In genomic region chr16:15949210-15950166, GRCh38 we compare ENCODE assay signal across 8 cellular contexts. TPM values are rescaled to one million over a fixed set of nuclear protein-coding genes. Genes with fewer than 3 reads are reported as not detected.
DNase-seq lines count a peak whose midpoint lies in the region; ATAC-seq, FAIRE-seq and TF ChIP-seq lines count a peak whose summit lies in the region.

ABCC1 (plus strand) TSS chr16:15949616; CDS start chr16:15949752, 136 bp downstream.

- 3% methylated on average over 22 of the region's 112 CpGs; no CpG with 5 or more reads in 1 of the 2 experiments for WGBS in H1 (ENCODE audit: extremely low coverage in 1 of 2, insufficient coverage in 1 of 2, insufficient read length in 1 of 2, insufficient replicate concordance in 2 of 2, low coverage in 1 of 2, low lambda C conversion rate in 2 of 2, missing lambda C conversion rate in 1 of 2), 2 experiments

- H2BK15ac ChIP-seq in H1 (ENCODE audit: low read length) = no peak within 1 kb of the TSS

- no peaks in the 10 kb centered on the region; the same call in 1 of the 2 replicates for H3K36me3 ChIP-seq in DOHH2 (ENCODE audit: control insufficient read depth, low read length)
- H3K36me3 ChIP-seq in H1 (ENCODE audit: control insufficient read depth in 2 of 4, insufficient read depth in 4 of 4, low read length in 3 of 4) = no peaks in the 10 kb centered on the region

- H3K4me2 ChIP-seq in DOHH2 (ENCODE audit: low read length) (peak within 1 kb of the TSS; percentile 87), H1 (ENCODE audit: insufficient read depth in 1 of 2, low read depth in 2 of 2, low read length in 2 of 2) (peak within 1 kb of the TSS; percentile 88 to 96)

- TF ChIP-seq CTCF in DOHH2 (IDR thresholded peaks at IDR 0.05; ENCODE audit: low read depth, low read length, poor library complexity, severe bottlenecking) (peak; percentile 6), H1 (IDR thresholded peaks at IDR 0.05; ENCODE audit: control extremely low read depth in 1 of 3, insufficient read depth in 1 of 3, low read depth in 1 of 3, low read length in 3 of 3) (peak in 1 of 3 experiments; percentile 25; a peak in 1 of 4 replicates)
- no peak for TF ChIP-seq CTCF in activated CD8-positive, alpha-beta T cell treated with anti-CD3 and anti-CD28 coated beads for 36 hours (IDR thresholded peaks at IDR 0.05)

- peak within 1 kb of the TSS; percentile 99 for H3K27ac Mint-ChIP-seq in activated CD8-positive, alpha-beta T cell treated with anti-CD3 and anti-CD28 coated beads for 36 hours

- H3K79me2 ChIP-seq in DOHH2 (ENCODE audit: control insufficient read depth, low read length) (peaks cover 55% of the 10 kb centered on the region), H1 (ENCODE audit: control insufficient read depth in 1 of 2, insufficient read depth in 2 of 2, low read length in 2 of 2) (peaks cover 39 to 54% of the 10 kb centered on the region in 2 experiments)

- TF ChIP-seq RAD21 in H1 (IDR thresholded peaks at IDR 0.05 in 1 of 2, conservative IDR thresholded peaks at IDR 0.05 in 1 of 2; ENCODE audit: low read depth in 2 of 2, low read length in 2 of 2) = peak in 1 of 2 experiments; percentile 22; a peak in 1 of 4 replicates

- H3K9me3 ChIP-seq in DOHH2 (ENCODE audit: control insufficient read depth, insufficient read depth, low read length) (no peaks in the 10 kb centered on the region), H1 (ENCODE audit: insufficient read depth in 2 of 2, low read depth in 1 of 2, low read length in 1 of 2) (no peaks in the 10 kb centered on the region)

- no peak for FAIRE-seq in H1 (lab: Jason Lieb, UNC)

- peak within 1 kb of the TSS; percentile 85 for H3K4me3 Mint-ChIP-seq in activated CD8-positive, alpha-beta T cell treated with anti-CD3 and anti-CD28 coated beads for 36 hours

- H2AK5ac ChIP-seq in H1 (ENCODE audit: low read depth, low read length) = peak within 1 kb of the TSS; percentile 91

- H3K27me3 ChIP-seq in DOHH2 (ENCODE audit: control insufficient read depth, low read length) = no peaks in the 10 kb centered on the region
- no peaks in the 10 kb centered on the region for H3K27me3 ChIP-seq in H1 (replicated peaks in 1 of 4; ENCODE audit: control insufficient read depth in 3 of 4, extremely low read depth in 1 of 4, insufficient read depth in 3 of 4, low read length in 3 of 4)

- TF ChIP-seq EP300 in H1 (IDR thresholded peaks at IDR 0.05; ENCODE audit: borderline replicate concordance in 1 of 2, low read depth in 2 of 2, low read length in 2 of 2) = no peak

- H3K23me2 ChIP-seq in H1 (ENCODE audit: low read depth, low read length) = peaks cover 14% of the 10 kb centered on the region

- H4K20me1 ChIP-seq in DOHH2 (ENCODE audit: control insufficient read depth, insufficient read depth, low read depth, low read length) (no peaks in the 10 kb centered on the region; the same call in 1 of the 2 replicates), H1 (replicated peaks in 1 of 2; ENCODE audit: control insufficient read depth in 1 of 2, insufficient read depth in 2 of 2, low read length in 2 of 2) (peaks cover 4 to 12% of the 10 kb centered on the region in 2 experiments)

- peak within 1 kb of the TSS; percentile 23; the same call in 1 of the 2 replicates for H3K27ac ChIP-seq in DOHH2 (ENCODE audit: low read depth, low read length)
- peak within 1 kb of the TSS; percentile 51 for H3K27ac ChIP-seq in H1 (ENCODE audit: low read depth, low read length)

- H3K4me1 ChIP-seq in DOHH2 (ENCODE audit: control insufficient read depth, low read length) = peaks cover 29% of the 10 kb centered on the region
- H3K4me1 ChIP-seq in H1 (replicated peaks in 1 of 4; ENCODE audit: control insufficient read depth in 3 of 4, insufficient read depth in 4 of 4, low read length in 3 of 4) = peaks cover 0 to 7% (median 1%) of the 10 kb centered on the region in 4 experiments; a peak in 2 of 7 replicates

- TF ChIP-seq POLR2A in H1 (IDR thresholded peaks at IDR 0.05; ENCODE audit: control extremely low read depth in 1 of 2, low read depth in 2 of 2, low read length in 2 of 2) = no peak

- H2AFZ ChIP-seq in H1 (ENCODE audit: low read length) = peak within 1 kb of the TSS; percentile 64

- no peaks in the 10 kb centered on the region for H3F3A ChIP-seq in DOHH2 (ENCODE audit: control insufficient read depth, insufficient read depth)

- H3K23ac ChIP-seq in H1 (ENCODE audit: insufficient read length) = no peak within 1 kb of the TSS

- H2BK20ac ChIP-seq in H1 (ENCODE audit: low read length) = peak within 1 kb of the TSS; percentile 48; the same call in 1 of the 2 replicates

- peak within 1 kb of the TSS; percentile 81 for H4K8ac ChIP-seq in H1 (ENCODE audit: extremely low read depth, insufficient read depth, low read length)

- POLR2A ChIA-PET in activated CD8-positive, alpha-beta T cell treated with anti-CD3 and anti-CD28 coated beads for 36 hours (lab: Charles Lee) = interaction anchor here (0.7 to 3.0 kb wide), 4 partner anchors 10 to 398 kb away, joined by 3 to 32 read pairs (median 6); partner anchors contain the start of gene CEP20
- POLR2A ChIA-PET in H1 (lab: Charles Lee; ENCODE audit: partially characterized antibody) = interaction anchor here (0.9 to 1.6 kb wide), 8 partner anchors 10 to 128 kb away, joined by 3 to 12 read pairs (median 4); partner anchors contain the start of gene MYH11

- peak within 1 kb of the TSS; percentile 52 to 96 (median 76) for H3K9ac ChIP-seq in H1 (replicated peaks in 1 of 4; ENCODE audit: extremely low read depth in 1 of 4, low read depth in 3 of 4, low read length in 3 of 4)

- H2BK120ac ChIP-seq in H1 (replicated peaks; ENCODE audit: low read depth, low read length) = peak within 1 kb of the TSS; percentile 73

- intact Hi-C loops in activated CD8-positive, alpha-beta T cell treated with anti-CD3 and anti-CD28 coated beads for 36 hours (cut with micrococcal nuclease) = loop anchor here (5.0 kb wide), 1 partner anchor 62 kb away; the partner anchor contains the start of gene CEP20

- H2BK12ac ChIP-seq in H1 (ENCODE audit: low read depth, low read length) = peak within 1 kb of the TSS; percentile 68; the same call in 1 of the 2 replicates

- H3K9me2 ChIP-seq in DOHH2 (replicated peaks; ENCODE audit: control insufficient read depth, low read length) = no peaks in the 10 kb centered on the region

- H4K91ac ChIP-seq in H1 (replicated peaks; ENCODE audit: insufficient read length, low read length) = peak within 1 kb of the TSS; percentile 59

- H3K27me3 Mint-ChIP-seq in activated CD8-positive, alpha-beta T cell treated with anti-CD3 and anti-CD28 coated beads for 36 hours = no peaks in the 10 kb centered on the region

- peak within 1 kb of the TSS; percentile 72 for H3K18ac ChIP-seq in H1 (ENCODE audit: extremely low read depth, low read length)

- H3K14ac ChIP-seq in H1 (ENCODE audit: insufficient read length) = no peak within 1 kb of the TSS

- H3K9me3 Mint-ChIP-seq in activated CD8-positive, alpha-beta T cell treated with anti-CD3 and anti-CD28 coated beads for 36 hours = no peaks in the 10 kb centered on the region

- H3K4me1 Mint-ChIP-seq in activated CD8-positive, alpha-beta T cell treated with anti-CD3 and anti-CD28 coated beads for 36 hours (ENCODE audit: low read depth) = peaks cover 47% of the 10 kb centered on the region

- DNase-seq in NCI-H1092 treated with DMSO at 0.1 percent for 48 hours (lab: John Stamatoyannopoulos, UW) = peak; percentile 47
- DNase-seq in activated CD8-positive, alpha-beta T cell treated with anti-CD3 and anti-CD28 coated beads for 36 hours = peak; percentile 82
- DNase-seq in H1 (ENCODE audit: low read depth in 1 of 2, low spot score in 2 of 2) = peak in 1 of 2 experiments; percentile 68
- peak; percentile 22 for DNase-seq in midbrain (lab: John Stamatoyannopoulos, UW)
- peak; percentile 76 for DNase-seq in stimulated activated CD8-positive, alpha-beta memory T cell treated with anti-CD3 and anti-CD28 coated beads, Interleukin-4, amount 100 ng/mL, for 48 hours
- DNase-seq in inferior parietal cortex (ENCODE audit: extremely low spot score) = no peak

- H3K79me1 ChIP-seq in H1 (ENCODE audit: low read depth, low read length) = peaks cover 8% of the 10 kb centered on the region

- peak; percentile 56 for ATAC-seq in GM21737 (IDR thresholded peaks at IDR 0.05; ENCODE audit: unreplicated experiment)
- ATAC-seq in activated CD8-positive, alpha-beta T cell treated with anti-CD3 and anti-CD28 coated beads for 36 hours = peak; percentile 67

- H3K4me3 ChIP-seq in DOHH2 (ENCODE audit: low read length) = peak within 1 kb of the TSS; percentile 84
- H3K4me3 ChIP-seq in H1 (ENCODE audit: extremely low read depth in 1 of 4, insufficient read depth in 2 of 4, low read depth in 3 of 4, low read length in 4 of 4) = peak within 1 kb of the TSS; percentile 58 to 89 (median 80)

- peaks cover 30% of the 10 kb centered on the region for H3K36me3 Mint-ChIP-seq in activated CD8-positive, alpha-beta T cell treated with anti-CD3 and anti-CD28 coated beads for 36 hours (ENCODE audit: low read depth)

- H3K56ac ChIP-seq in H1 (replicated peaks; ENCODE audit: insufficient read length, low read depth, low read length) = no peak within 1 kb of the TSS

- no peak within 1 kb of the TSS for H3K4ac ChIP-seq in H1 (replicated peaks; ENCODE audit: insufficient read length, low read depth, low read length)

- 0 out of 2 replicates have a peak within 1 kb of the TSS, but pooled peaks have one; percentile 24 for H2BK5ac ChIP-seq in H1 (ENCODE audit: low read depth, low read length)

- CTCF ChIA-PET in activated CD8-positive, alpha-beta T cell treated with anti-CD3 and anti-CD28 coated beads for 36 hours (lab: Charles Lee) = interaction anchor here (1.1 kb wide), 1 partner anchor 10 kb away, joined by 3 read pairs; no protein-coding TSS in a partner anchor
- CTCF ChIA-PET in H1 (lab: Charles Lee; ENCODE audit: partially characterized antibody) = interaction anchor here (0.7 to 2.9 kb wide), 2 partner anchors 10 to 49 kb away, joined by 4 to 10 read pairs; no protein-coding TSS in a partner anchor

- H4K5ac ChIP-seq in H1 (ENCODE audit: insufficient read length, low read depth, low read length) = no peak within 1 kb of the TSS

TF ChIP-seq in H1, 55 proteins besides CTCF, POLR2A, EP300 and RAD21 (continues in another document):
- peak; percentile 63; the same call in 1 of the 2 replicates for TF ChIP-seq RBBP5 (IDR thresholded peaks at IDR 0.05; ENCODE audit: borderline replicate concordance, low read depth, low read length)
- TF ChIP-seq BRCA1 (IDR thresholded peaks at IDR 0.05; ENCODE audit: low read depth, low read length) = no peak
- no peak for TF ChIP-seq BACH1 (IDR thresholded peaks at IDR 0.05; ENCODE audit: low read length)

RNA-seq across cellular contexts. Expression of gene ABCC1, which starts in this region (rescaled TPM):
- 10 to 100 TPM; 64.5 to 67.6 TPM for total RNA-seq in activated CD8-positive, alpha-beta T cell treated with anti-CD3 and anti-CD28 coated beads for 36 hours
- 65.7 and 66.8 TPM in 2 replicates for total RNA-seq in H1 (2021; fragmentation: NEBNext Ultra II Directional; extraction: Animal tissue kit (Norgen Biotek cat#: 25700))
- 42.6 and 73.9 TPM in 2 replicates for polyA plus RNA-seq in H1 (2011; rRNA removed)
- polyA plus RNA-seq in H1 (2011; cell fraction: cytosol; rRNA removed) = 25.1 TPM
- 102 TPM for polyA plus RNA-seq in H1 (2011; cell fraction: nucleus; rRNA removed)
- 54.4 to 58.9 TPM (median 57.1 TPM) in 4 replicates for polyA plus RNA-seq in H1 (2012, experiment 1 of 2)
- polyA plus RNA-seq in H1 (2012, experiment 2 of 2) = 24.2 TPM
- polyA plus RNA-seq in H1 (2013, experiment 1 of 2) = 67.0 TPM
- polyA plus RNA-seq in H1 (2013, experiment 2 of 2) = 55.1 TPM
- 121 and 123 TPM in 2 replicates for polyA minus RNA-seq in H1 (2011; rRNA and poly(A)+ RNA removed)
- polyA minus RNA-seq in H1 (2011; cell fraction: cytosol; rRNA and poly(A)+ RNA removed) = 62.4 TPM
- 75.8 TPM for polyA minus RNA-seq in H1 (2011; cell fraction: nucleus; rRNA and poly(A)+ RNA removed)
